ENCODE assay signal across 21 cellular contexts in the genomic region with DNA sequence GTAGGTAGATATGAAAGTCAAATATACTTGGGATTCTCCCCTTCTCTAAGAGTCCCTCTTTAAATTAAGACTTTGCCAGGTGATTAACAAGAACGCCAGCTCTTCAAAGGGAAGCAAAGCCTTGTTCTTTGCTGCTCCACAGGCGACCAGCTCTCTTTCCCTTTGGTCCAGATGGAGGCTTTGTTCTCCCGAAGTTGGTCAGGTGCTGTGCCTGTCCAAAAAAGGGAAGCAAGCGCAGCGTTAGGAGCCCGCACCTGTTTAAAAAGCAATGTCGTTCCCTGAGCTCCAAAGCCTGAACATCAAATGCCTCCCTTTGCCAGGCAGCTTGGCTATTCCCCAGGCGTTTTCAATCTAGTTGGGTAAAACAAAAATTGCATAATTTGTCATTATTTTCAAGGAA.
"Had no signal": no experiment of that assay in that cellular context is flagged by ENCODE, and none has a peak within 500 bp of the region (broad histone marks: within the 10 kb centered on the region; RNA-seq: fewer than 3 reads in every experiment).

No MANE protein-coding gene starts in this region.

- H3K9me3 Mint-ChIP-seq: activated CD4-positive, alpha-beta T cell treated with anti-CD3 and anti-CD28 coated beads, Interleukin-2, amount 10 ng/mL, durations not matched to agents 24 days and 14 days had no signal

- H3K36me3 ChIP-seq: brain microvascular endothelial cell, gastrocnemius medialis, spleen, tibial nerve, WERI-Rb-1 had no signal

- H3K27me3 ChIP-seq: brain microvascular endothelial cell, gastrocnemius medialis, spleen, tibial nerve had no signal

- DNase-seq: activated CD4-positive, alpha-beta memory T cell treated with anti-CD3 and anti-CD28 coated beads for 36 hours; activated CD4-positive, alpha-beta T cell treated with anti-CD3 and anti-CD28 coated beads, Interleukin-2, amount 10 ng/mL, durations not matched to agents 24 days and 14 days; activated CD4-positive, CD25-positive, alpha-beta regulatory T cell treated with anti-CD3 and anti-CD28 coated beads, Interleukin-2, amount 50 U/mL, for 72 hours; activated CD8-positive, alpha-beta memory T cell treated with anti-CD3 and anti-CD28 coated beads, Interleukin-2, amount 50 U/mL, for 48 hours; activated gamma-delta T cell; activated naive CD4-positive, alpha-beta T cell treated with anti-CD3 and anti-CD28 coated beads, Interleukin-2, amount 10 ng/mL, durations not matched to agents 7 days and 5 days; activated T-cell treated with anti-CD3 and anti-CD28 coated beads, Interleukin-2, amount 50 U/mL, for 24 hours; amniotic stem cell; brain microvascular endothelial cell; effector CD8-positive, alpha-beta T cell; gastrocnemius medialis; glutamatergic neuron; naive thymus-derived CD8-positive, alpha-beta T cell; right cardiac atrium; spleen; stimulated activated naive CD4-positive, alpha-beta T cell treated with Interleukin-2 at 50 U/mL for 16 hours; SW 1271; T-helper 9 cell; WERI-Rb-1 had no signal

- H3K4me3 ChIP-seq: gastrocnemius medialis, spleen, tibial nerve had no signal

- H3K27ac ChIP-seq: brain microvascular endothelial cell, gastrocnemius medialis, spleen, tibial nerve, WERI-Rb-1 had no signal

- H3K36me3 Mint-ChIP-seq: activated CD4-positive, alpha-beta memory T cell treated with anti-CD3 and anti-CD28 coated beads for 36 hours; activated naive CD4-positive, alpha-beta T cell treated with anti-CD3 and anti-CD28 coated beads, Interleukin-2, amount 10 ng/mL, durations not matched to agents 7 days and 5 days; naive thymus-derived CD8-positive, alpha-beta T cell had no signal

- H3K27ac Mint-ChIP-seq: activated CD4-positive, alpha-beta memory T cell treated with anti-CD3 and anti-CD28 coated beads for 36 hours; activated CD4-positive, alpha-beta T cell treated with anti-CD3 and anti-CD28 coated beads, Interleukin-2, amount 10 ng/mL, durations not matched to agents 24 days and 14 days; activated naive CD4-positive, alpha-beta T cell treated with anti-CD3 and anti-CD28 coated beads, Interleukin-2, amount 10 ng/mL, durations not matched to agents 7 days and 5 days; activated T-cell treated with anti-CD3 and anti-CD28 coated beads, Interleukin-2, amount 50 U/mL, for 24 hours; naive thymus-derived CD8-positive, alpha-beta T cell; T-helper 1 cell treated with Interleukin-12 subunit alpha and Interleukin-12 subunit beta and Interleukin-4 antibody, amounts not matched to agents 30 μg/mL and 1 μg/mL, for 36 hours had no signal

- H3K27me3 Mint-ChIP-seq: activated CD4-positive, alpha-beta memory T cell treated with anti-CD3 and anti-CD28 coated beads for 36 hours; activated CD4-positive, alpha-beta T cell treated with anti-CD3 and anti-CD28 coated beads, Interleukin-2, amount 10 ng/mL, durations not matched to agents 24 days and 14 days; activated naive CD4-positive, alpha-beta T cell treated with anti-CD3 and anti-CD28 coated beads, Interleukin-2, amount 10 ng/mL, durations not matched to agents 7 days and 5 days; activated T-cell treated with anti-CD3 and anti-CD28 coated beads, Interleukin-2, amount 50 U/mL, for 24 hours; naive thymus-derived CD8-positive, alpha-beta T cell had no signal

- H3K9me3 ChIP-seq: gastrocnemius medialis, tibial nerve had no signal

- H3K4me3 Mint-ChIP-seq: activated CD4-positive, alpha-beta memory T cell treated with anti-CD3 and anti-CD28 coated beads for 36 hours; activated CD4-positive, alpha-beta T cell treated with anti-CD3 and anti-CD28 coated beads, Interleukin-2, amount 10 ng/mL, durations not matched to agents 24 days and 14 days; activated naive CD4-positive, alpha-beta T cell treated with anti-CD3 and anti-CD28 coated beads, Interleukin-2, amount 10 ng/mL, durations not matched to agents 7 days and 5 days; activated T-cell treated with anti-CD3 and anti-CD28 coated beads, Interleukin-2, amount 50 U/mL, for 24 hours; naive thymus-derived CD8-positive, alpha-beta T cell; T-helper 1 cell treated with Interleukin-12 subunit alpha and Interleukin-12 subunit beta and Interleukin-4 antibody, amounts not matched to agents 30 μg/mL and 1 μg/mL, for 36 hours had no signal

- H3K4me1 Mint-ChIP-seq: activated CD4-positive, alpha-beta T cell treated with anti-CD3 and anti-CD28 coated beads, Interleukin-2, amount 10 ng/mL, durations not matched to agents 24 days and 14 days; activated naive CD4-positive, alpha-beta T cell treated with anti-CD3 and anti-CD28 coated beads, Interleukin-2, amount 10 ng/mL, durations not matched to agents 7 days and 5 days; naive thymus-derived CD8-positive, alpha-beta T cell had no signal

- H3K4me1 ChIP-seq: gastrocnemius medialis, spleen, tibial nerve had no signal
